ENCODE assay signal across 27 cellular contexts in the genomic region with DNA sequence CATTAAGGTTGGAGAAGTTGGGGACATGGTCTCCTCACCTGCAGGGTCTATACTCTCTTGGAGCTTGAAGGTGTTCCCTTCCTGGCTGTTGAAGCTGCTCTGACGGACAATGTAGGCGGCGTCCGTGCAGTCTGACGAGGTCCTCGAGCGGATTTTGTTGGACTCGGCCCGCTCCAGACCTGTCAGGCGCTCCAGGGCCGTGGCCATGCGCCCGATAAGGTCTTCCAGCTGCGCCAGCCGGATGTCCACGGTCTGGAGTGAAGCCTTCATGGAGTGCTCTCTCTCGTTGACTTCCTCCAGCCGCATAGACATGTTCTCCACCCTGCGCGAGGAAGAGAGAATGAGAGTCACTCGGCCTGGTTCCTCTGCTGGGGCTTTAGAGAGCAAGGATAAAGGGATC.
"Had no signal": no experiment of that assay in that cellular context is flagged by ENCODE, and none has a peak within 500 bp of the region (broad histone marks: within the 10 kb centered on the region; RNA-seq: fewer than 3 reads in every experiment).

No MANE protein-coding gene starts in this region.

- H3K27ac ChIP-seq: colonic mucosa, coronary artery, epithelial cell of prostate, esophagus muscularis mucosa, esophagus squamous epithelium, foreskin keratinocyte, gastrocnemius medialis, gastroesophageal sphincter, heart right ventricle had no signal

- H3K4me1 ChIP-seq: colonic mucosa, gastrocnemius medialis, gastroesophageal sphincter had no signal

- FAIRE-seq: colon, endometrium, endothelial cell of umbilical vein, frontal cortex had no signal

- H3K4me3 ChIP-seq: colonic mucosa, coronary artery, dorsolateral prefrontal cortex, esophagus muscularis mucosa, esophagus squamous epithelium, gastrocnemius medialis, gastroesophageal sphincter, heart right ventricle had no signal

- ATAC-seq: effector memory CD8-positive, alpha-beta T cell; esophagus mucosa; foreskin keratinocyte; gastrocnemius medialis; gastroesophageal sphincter had no signal

- DNase-seq: colonic mucosa; cortex of kidney; dermis blood vessel endothelial cell; dorsolateral prefrontal cortex; effector CD4-positive, alpha-beta T cell; effector CD8-positive, alpha-beta T cell; effector memory CD4-positive, alpha-beta T cell; effector memory CD8-positive, alpha-beta T cell; endodermal cell; erythroblast; esophagus squamous epithelium; foreskin fibroblast; foreskin keratinocyte; foreskin melanocyte; gastrocnemius medialis; glutamatergic neuron; head of caudate nucleus; heart right ventricle had no signal

- H3K36me3 ChIP-seq: colonic mucosa, esophagus muscularis mucosa, esophagus squamous epithelium, gastrocnemius medialis, gastroesophageal sphincter, heart right ventricle had no signal

- H3K27me3 ChIP-seq: colonic mucosa, dorsolateral prefrontal cortex, esophagus muscularis mucosa, esophagus squamous epithelium, foreskin keratinocyte, gastrocnemius medialis, gastroesophageal sphincter, heart right ventricle had no signal

- H3K9me3 ChIP-seq: colonic mucosa, esophagus muscularis mucosa, esophagus squamous epithelium, gastrocnemius medialis, gastroesophageal sphincter, heart right ventricle had no signal
